Comparison of ENCODE assay signal across 30 cellular contexts in the genomic region with DNA sequence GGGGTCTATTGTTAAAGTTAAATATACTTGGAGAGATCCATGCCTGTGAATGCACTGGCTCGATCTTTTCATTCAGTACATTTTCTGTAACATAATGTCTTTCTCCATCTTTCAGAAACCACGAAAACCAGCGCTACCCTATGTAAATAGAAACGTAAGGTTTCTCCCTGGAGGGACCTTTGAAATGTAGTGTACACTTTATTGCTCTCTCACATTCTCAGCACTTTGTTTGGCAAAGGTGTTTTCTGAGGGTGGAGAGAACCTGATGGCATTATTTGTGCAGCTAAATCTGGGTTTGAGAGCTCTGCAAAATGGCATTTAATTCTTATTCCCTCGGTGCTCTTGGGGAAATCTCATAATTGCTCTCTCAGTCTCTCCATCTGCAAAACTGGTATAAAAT.
"Had no signal": no experiment of that assay in that cellular context is flagged by ENCODE, and none has a peak within 500 bp of the region (broad histone marks: within the 10 kb centered on the region; RNA-seq: fewer than 3 reads in every experiment).

No MANE protein-coding gene starts in this region.

- H3K36me3 ChIP-seq: adrenal gland, cardiac muscle cell had no signal

- H3K4me1 ChIP-seq: adrenal gland had no signal

- H3K4me3 ChIP-seq: adrenal gland, cardiac muscle cell had no signal

- ATAC-seq: activated CD8-positive, alpha-beta T cell treated with anti-CD3 and anti-CD28 coated beads for 36 hours; activated naive CD4-positive, alpha-beta T cell treated with anti-CD3 and anti-CD28 coated beads, Interleukin-2, amount 50 U/mL, for 72 hours; activated T-cell treated with anti-CD3 and anti-CD28 coated beads, Interleukin-2, amount 50 U/mL, for 4 hours; activated T-cell treated with anti-CD3 and anti-CD28 coated beads, Interleukin-2, amount 50 U/mL, for 72 hours; activated T-helper 17 cell treated with anti-CD3 and anti-CD28 coated beads, Interleukin-2, amount 50 U/mL, for 72 hours had no signal

- H3K9me3 ChIP-seq: adrenal gland had no signal

- H3K27ac ChIP-seq: adrenal gland, cardiac muscle cell, VCaP had no signal

- H3K27me3 ChIP-seq: adrenal gland, cardiac muscle cell had no signal

- DNase-seq: activated B cell treated with CpG ODN at 0.5 μM for 24 hours; activated CD4-positive, alpha-beta memory T cell treated with anti-CD3 and anti-CD28 coated beads for 36 hours; activated CD4-positive, alpha-beta T cell treated with anti-CD3 and anti-CD28 coated beads for 4 hours; activated CD4-positive, alpha-beta T cell treated with anti-CD3 and anti-CD28 coated beads, Interleukin-2, amount 10 ng/mL, durations not matched to agents 24 days and 14 days; activated CD4-positive, alpha-beta T cell treated with anti-CD3 and anti-CD28 coated beads, Interleukin-2, amount 50 U/mL, for 1 hour; activated CD4-positive, alpha-beta T cell treated with anti-CD3 and anti-CD28 coated beads, Interleukin-2, amount 50 U/mL, for 4 hours; activated CD4-positive, CD25-positive, alpha-beta regulatory T cell treated with anti-CD3 and anti-CD28 coated beads, Interleukin-2, amount 50 U/mL, for 72 hours; activated CD8-positive, alpha-beta memory T cell treated with anti-CD3 and anti-CD28 coated beads, Interleukin-2, amount 50 U/mL, for 4 hours; activated CD8-positive, alpha-beta T cell treated with anti-CD3 and anti-CD28 coated beads for 36 hours; activated effector memory CD4-positive, alpha-beta T cell treated with anti-CD3 and anti-CD28 coated beads, Interleukin-2, amount 50 U/mL, for 16 hours; activated gamma-delta T cell treated with Interleukin-2 at 50 U/mL for 16 hours; activated naive CD4-positive, alpha-beta T cell; activated naive CD4-positive, alpha-beta T cell treated with anti-CD3 and anti-CD28 coated beads for 36 hours; activated naive CD4-positive, alpha-beta T cell treated with anti-CD3 and anti-CD28 coated beads, Interleukin-2, amount 50 U/mL, for 16 hours; activated naive CD8-positive, alpha-beta T cell treated with anti-CD3 and anti-CD28 coated beads for 36 hours; activated T-cell treated with anti-CD3 and anti-CD28 coated beads for 4 hours; activated T-cell treated with anti-CD3 and anti-CD28 coated beads, Interleukin-2, amount 50 U/mL, for 1 hour; activated T-cell treated with anti-CD3 and anti-CD28 coated beads, Interleukin-2, amount 50 U/mL, for 4 hours; activated T-cell treated with anti-CD3 and anti-CD28 coated beads, Interleukin-2, amount 50 U/mL, for 72 hours; adrenal gland; amniotic stem cell; aorta; caudate nucleus; cerebellar nuclear complex; T-helper 2 cell; T-helper 9 cell had no signal
